1 cellular context compared by ENCODE assay signal in the genomic region with DNA sequence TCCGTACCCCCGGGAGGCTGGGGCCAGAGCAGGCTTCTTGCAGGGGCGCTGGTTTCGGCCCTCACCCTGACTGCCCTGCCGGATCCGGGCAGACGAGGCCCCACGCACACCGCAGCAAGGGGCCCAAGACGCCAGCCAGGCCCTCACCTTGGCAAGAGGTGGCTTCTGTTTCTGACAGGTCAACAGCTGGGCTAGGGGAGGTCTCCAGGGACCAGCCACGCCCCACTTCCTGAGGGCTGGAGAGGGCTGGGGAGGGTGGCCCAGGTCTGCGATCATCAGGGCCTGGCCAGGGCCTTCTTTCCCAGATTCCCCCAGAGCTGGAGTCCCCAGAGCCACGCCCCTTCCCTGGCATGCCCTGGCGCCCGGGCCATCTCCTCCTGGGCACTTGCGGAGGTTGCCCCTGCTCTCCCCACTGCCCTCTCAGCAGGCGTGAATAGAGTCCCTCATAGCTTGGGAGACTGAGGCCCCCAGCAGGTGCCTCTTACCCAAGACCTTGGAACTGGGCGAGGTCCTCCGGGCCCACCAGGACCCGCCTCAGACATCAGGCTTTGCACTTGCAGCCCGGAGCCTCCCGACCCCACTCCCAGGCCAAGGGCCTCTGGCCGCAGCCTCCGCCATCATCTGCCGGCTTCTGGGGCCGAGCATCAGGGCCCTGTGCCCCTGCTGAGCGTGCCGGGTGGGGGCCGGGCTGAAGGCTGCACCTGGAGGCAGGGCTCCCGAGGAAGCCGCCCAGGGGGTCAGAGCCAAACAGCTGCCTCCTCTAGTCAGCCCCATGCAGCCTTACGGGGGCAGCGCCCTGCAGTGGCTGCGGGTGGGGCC.
TF ChIP-seq lines count a peak whose summit lies in the region.

No MANE protein-coding gene starts in this region.

TF ChIP-seq in K562, 482 proteins besides CTCF, POLR2A, EP300 and RAD21:
- TF ChIP-seq PCBP1 (IDR thresholded peaks at IDR 0.05; ENCODE audit: low read depth, low read length, poor library complexity, severe bottlenecking) (no peak), RBFOX2 (IDR thresholded peaks at IDR 0.05; ENCODE audit: low read depth, low read length) (peak; percentile 20; the same call in 1 of the 2 replicates)
- TF ChIP-seq, protein P1, sequence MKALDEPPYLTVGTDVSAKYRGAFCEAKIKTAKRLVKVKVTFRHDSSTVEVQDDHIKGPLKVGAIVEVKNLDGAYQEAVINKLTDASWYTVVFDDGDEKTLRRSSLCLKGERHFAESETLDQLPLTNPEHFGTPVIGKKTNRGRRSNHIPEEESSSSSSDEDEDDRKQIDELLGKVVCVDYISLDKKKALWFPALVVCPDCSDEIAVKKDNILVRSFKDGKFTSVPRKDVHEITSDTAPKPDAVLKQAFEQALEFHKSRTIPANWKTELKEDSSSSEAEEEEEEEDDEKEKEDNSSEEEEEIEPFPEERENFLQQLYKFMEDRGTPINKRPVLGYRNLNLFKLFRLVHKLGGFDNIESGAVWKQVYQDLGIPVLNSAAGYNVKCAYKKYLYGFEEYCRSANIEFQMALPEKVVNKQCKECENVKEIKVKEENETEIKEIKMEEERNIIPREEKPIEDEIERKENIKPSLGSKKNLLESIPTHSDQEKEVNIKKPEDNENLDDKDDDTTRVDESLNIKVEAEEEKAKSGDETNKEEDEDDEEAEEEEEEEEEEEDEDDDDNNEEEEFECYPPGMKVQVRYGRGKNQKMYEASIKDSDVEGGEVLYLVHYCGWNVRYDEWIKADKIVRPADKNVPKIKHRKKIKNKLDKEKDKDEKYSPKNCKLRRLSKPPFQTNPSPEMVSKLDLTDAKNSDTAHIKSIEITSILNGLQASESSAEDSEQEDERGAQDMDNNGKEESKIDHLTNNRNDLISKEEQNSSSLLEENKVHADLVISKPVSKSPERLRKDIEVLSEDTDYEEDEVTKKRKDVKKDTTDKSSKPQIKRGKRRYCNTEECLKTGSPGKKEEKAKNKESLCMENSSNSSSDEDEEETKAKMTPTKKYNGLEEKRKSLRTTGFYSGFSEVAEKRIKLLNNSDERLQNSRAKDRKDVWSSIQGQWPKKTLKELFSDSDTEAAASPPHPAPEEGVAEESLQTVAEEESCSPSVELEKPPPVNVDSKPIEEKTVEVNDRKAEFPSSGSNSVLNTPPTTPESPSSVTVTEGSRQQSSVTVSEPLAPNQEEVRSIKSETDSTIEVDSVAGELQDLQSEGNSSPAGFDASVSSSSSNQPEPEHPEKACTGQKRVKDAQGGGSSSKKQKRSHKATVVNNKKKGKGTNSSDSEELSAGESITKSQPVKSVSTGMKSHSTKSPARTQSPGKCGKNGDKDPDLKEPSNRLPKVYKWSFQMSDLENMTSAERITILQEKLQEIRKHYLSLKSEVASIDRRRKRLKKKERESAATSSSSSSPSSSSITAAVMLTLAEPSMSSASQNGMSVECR (CRISPR knock-in tag; IDR thresholded peaks at IDR 0.05): peak; percentile 13; the same call in 1 of the 2 replicates
- TF ChIP-seq, protein P2, sequence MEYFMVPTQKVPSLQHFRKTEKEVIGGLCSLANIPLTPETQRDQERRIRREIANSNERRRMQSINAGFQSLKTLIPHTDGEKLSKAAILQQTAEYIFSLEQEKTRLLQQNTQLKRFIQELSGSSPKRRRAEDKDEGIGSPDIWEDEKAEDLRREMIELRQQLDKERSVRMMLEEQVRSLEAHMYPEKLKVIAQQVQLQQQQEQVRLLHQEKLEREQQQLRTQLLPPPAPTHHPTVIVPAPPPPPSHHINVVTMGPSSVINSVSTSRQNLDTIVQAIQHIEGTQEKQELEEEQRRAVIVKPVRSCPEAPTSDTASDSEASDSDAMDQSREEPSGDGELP (CRISPR knock-in tag; IDR thresholded peaks at IDR 0.05; ENCODE audit: borderline replicate concordance): peak; percentile 67; the same call in 1 of the 2 replicates
